In genomic region chr13:77312311-77312710, GRCh38 we compare ENCODE assay signal across 1 cellular context.
TF ChIP-seq lines count a peak whose summit lies in the region.

No MANE protein-coding gene starts in this region.

TF ChIP-seq in HEK293, 187 proteins besides CTCF, POLR2A, EP300 and RAD21 (continued from another document):
- peak; percentile 41 for TF ChIP-seq PRDM6 (tag by site-specific recombination; IDR thresholded peaks at IDR 0.05)
